Comparison of ENCODE assay signal across 7 cellular contexts in genomic region chrX:102659790-102660757, GRCh38. TPM values are rescaled to one million over a fixed set of nuclear protein-coding genes. Genes with fewer than 3 reads are reported as not detected.
DNase-seq lines count a peak whose midpoint lies in the region; ATAC-seq and TF ChIP-seq lines count a peak whose summit lies in the region.

No MANE protein-coding gene starts in this region.

- peak; percentile 16 for TF ChIP-seq CTCF in epithelial cell of esophagus (IDR thresholded peaks at IDR 0.05; ENCODE audit: insufficient read depth, low read depth, low read length, missing control alignments)

- no peaks in the 10 kb centered on the region for H3K27me3 ChIP-seq in mononuclear cell (ENCODE audit: insufficient read depth, low read length)

- H3K9me3 ChIP-seq in mononuclear cell (ENCODE audit: low read depth, low read length), result no peaks in the 10 kb centered on the region

- H3K4me3 ChIP-seq in epithelial cell of esophagus (ENCODE audit: low read length) (peak overlapping the region; percentile 49), mononuclear cell (ENCODE audit: low read length) (peak overlapping the region; percentile 40)

- peak; percentile 99 for ATAC-seq in GM18868 (IDR thresholded peaks at IDR 0.05; ENCODE audit: unreplicated experiment)
- ATAC-seq in HG03066 (IDR thresholded peaks at IDR 0.05; ENCODE audit: low read depth, unreplicated experiment), result peak; percentile 99

- DNase-seq in NCI-H510A treated with DMSO at 0.1 percent for 48 hours (lab: John Stamatoyannopoulos, UW) (peak; percentile 37), epithelial cell of esophagus (ENCODE audit: low read depth) (peak; percentile 59)
- peak; percentile 70 for DNase-seq in activated CD8-positive, alpha-beta memory T cell treated with anti-CD3 and anti-CD28 coated beads, Interleukin-2, amount 50 U/mL, for 24 hours (ENCODE audit: extremely low read depth)
- peak; percentile 66 to 67 for DNase-seq in stimulated activated CD8-positive, alpha-beta memory T cell treated with anti-CD3 and anti-CD28 coated beads, Interleukin-15, amount 100 ng/mL, for 48 hours (ENCODE audit: low read depth in 2 of 2)

- peaks cover 5% of the 10 kb centered on the region for H3K4me1 ChIP-seq in mononuclear cell (ENCODE audit: insufficient read depth, low read length)

RNA-seq across cellular contexts. Expression of gene GPRASP1, which starts 8.8 kb away (rescaled TPM):
- 23.3 TPM for total RNA-seq in mononuclear cell

RNA-seq across cellular contexts. Expression of gene GPRASP2, which starts 52.2 kb away (rescaled TPM):
- total RNA-seq in mononuclear cell, result 1.8 TPM

Comparison
In these comparisons a context has a peak if more than half of its experiments do, and no peak if none do; other contexts are left out.
1. Peak in every context shown above with its lines: DNase-seq, ATAC-seq and H3K4me3 ChIP-seq.